ENCODE assay signal across 10 cellular contexts in genomic region chr4:114383721-114384120, GRCh38.
DNase-seq lines count a peak whose midpoint lies in the region; ATAC-seq and TF ChIP-seq lines count a peak whose summit lies in the region.
"Had no signal": no experiment of that assay in that cellular context is flagged by ENCODE, and none has a peak within 500 bp of the region (broad histone marks: within the 10 kb centered on the region; RNA-seq: fewer than 3 reads in every experiment).

No MANE protein-coding gene starts in this region.

- no peaks in the 10 kb centered on the region for H3K79me2 ChIP-seq in GM23248 (ENCODE audit: insufficient read depth)
- no peaks in the 10 kb centered on the region for H3K79me2 ChIP-seq in smooth muscle cell (ENCODE audit: low read depth)

- H4K20me1 ChIP-seq in GM23248 (ENCODE audit: insufficient read depth) (no peaks in the 10 kb centered on the region), smooth muscle cell (ENCODE audit: low read depth) (no peaks in the 10 kb centered on the region)

- no peak for TF ChIP-seq POLR2A in tibial nerve (IDR thresholded peaks at IDR 0.05)

- no peak for TF ChIP-seq EP300 in tibial nerve (IDR thresholded peaks at IDR 0.05)

- H3K36me3 ChIP-seq in GM23248 (ENCODE audit: low read depth) (no peaks in the 10 kb centered on the region), smooth muscle cell (ENCODE audit: low read depth) (no peaks in the 10 kb centered on the region), tibial nerve (no peaks in the 10 kb centered on the region)

- H3K27me3 ChIP-seq in GM23248 (replicated peaks; ENCODE audit: insufficient read depth) (peaks cover 11% of the 10 kb centered on the region), smooth muscle cell (ENCODE audit: low read depth) (peaks cover 5% of the 10 kb centered on the region), tibial nerve (no peaks in the 10 kb centered on the region)

- H3K4me3 ChIP-seq in GM23248 = no peak overlapping the region
- H3K4me3 ChIP-seq in smooth muscle cell = no peak overlapping the region
- no peak overlapping the region for H3K4me3 ChIP-seq in tibial nerve

- H3K9me3 ChIP-seq in GM23248 (ENCODE audit: low read depth) (no peaks in the 10 kb centered on the region), smooth muscle cell (replicated peaks; ENCODE audit: low read depth) (no peaks in the 10 kb centered on the region), tibial nerve (no peaks in the 10 kb centered on the region)

- in situ Hi-C loops in GM23248 (cut with MboI) = loop anchor here (10.0 to 25.0 kb wide), 3 partner anchors 846 to 1271 kb away; no protein-coding TSS in a partner anchor
- in situ Hi-C loops in SK-MEL-5 (cut with HindIII; ENCODE audit: low pct_unique_long_range_greater_than_20kb, low sequenced_read_pairs) = no loop called here

- DNase-seq in GM23248 (peak; percentile 92), SK-MEL-5 (ENCODE audit: low read depth, low spot score) (peak; percentile 73), fibroblast of the conjunctiva (ENCODE audit: low read depth) (peak; percentile 77), smooth muscle cell (lab: John Stamatoyannopoulos, UW; ENCODE audit: unreplicated experiment) (no peak), NCI-H1048 (lab: John Stamatoyannopoulos, UW) (no peak), tibial nerve (ENCODE audit: low spot score in 2 of 2) (no peak)
- DNase-seq: activated naive CD8-positive, alpha-beta T cell treated with anti-CD3 and anti-CD28 coated beads, Interleukin-2, amount 10 ng/mL, durations not matched to agents 7 days and 5 days; naive B cell; stimulated activated CD4-positive, alpha-beta T cell treated with anti-CD3 and anti-CD28 coated beads, Interleukin-12 subunit alpha, Interleukin-12 subunit beta, amount 100 ng/mL, for 4 hours had no signal

- no peaks in the 10 kb centered on the region for H3K9me2 ChIP-seq in GM23248 (ENCODE audit: insufficient read depth)

- H3F3A ChIP-seq in GM23248 (ENCODE audit: insufficient read depth) (peaks cover 27% of the 10 kb centered on the region), smooth muscle cell (ENCODE audit: low read depth) (no peaks in the 10 kb centered on the region)

- peak overlapping the region; percentile 31; the same call in 1 of the 2 replicates for H3K9ac ChIP-seq in GM23248
- no peak overlapping the region for H3K9ac ChIP-seq in smooth muscle cell (ENCODE audit: low read depth)

- no peak for ATAC-seq in HG03196 (IDR thresholded peaks at IDR 0.05; ENCODE audit: unreplicated experiment)

- no peak for TF ChIP-seq CTCF in smooth muscle cell (IDR thresholded peaks at IDR 0.05; ENCODE audit: borderline replicate concordance, insufficient read depth, poor library complexity, severe bottlenecking)
- TF ChIP-seq CTCF in tibial nerve (IDR thresholded peaks at IDR 0.05) = no peak

- H3K4me2 ChIP-seq in GM23248 (ENCODE audit: unreplicated experiment) = peak overlapping the region; percentile 57
- peak overlapping the region; percentile 4 for H3K4me2 ChIP-seq in smooth muscle cell

- WGBS in GM23248 (ENCODE audit: low coverage in 1 of 2, low lambda C conversion rate in 2 of 2, missing lambda C conversion rate in 2 of 2), 2 experiments = 0 to 31% methylated on average over 1 of the region's 1 CpG
- 90% methylated on average over 1 of the region's 1 CpG for WGBS in smooth muscle cell (ENCODE audit: low lambda C conversion rate)
- WGBS in tibial nerve, 2 donors = 39 to 60% methylated on average over 1 of the region's 1 CpG

- H2AFZ ChIP-seq in GM23248 (peak overlapping the region; percentile 18; the same call in 1 of the 2 replicates), smooth muscle cell (ENCODE audit: low read depth) (no peak overlapping the region)

- H3K4me1 ChIP-seq in GM23248 (ENCODE audit: insufficient read depth) (peaks cover 22% of the 10 kb centered on the region), smooth muscle cell (ENCODE audit: low read depth) (no peaks in the 10 kb centered on the region), tibial nerve (peaks cover 0 to 13% (median 0%) of the 10 kb centered on the region in 4 donors)

- peak overlapping the region; percentile 56 for H3K27ac ChIP-seq in GM23248
- H3K27ac ChIP-seq in smooth muscle cell (ENCODE audit: low read depth) = no peak overlapping the region
- H3K27ac ChIP-seq in tibial nerve = no peak overlapping the region

Comparison
In these comparisons a context has a peak if more than half of its experiments do, and no peak if none do; other contexts are left out.
1. DNase-seq: peak in GM23248 (single experiment), SK-MEL-5 (single experiment) and fibroblast of the conjunctiva (single experiment); none in smooth muscle cell (single experiment), NCI-H1048 (single experiment) and tibial nerve (0 of 2).